1 cellular context compared by ENCODE assay signal in genomic region chr18:35497334-35498197, GRCh38.
TF ChIP-seq lines count a peak whose summit lies in the region.

Gene INO80C (minus strand): TSS chr18:35497960. CDS start chr18:35497874, 86 bp downstream.

TF ChIP-seq in HepG2, 621 proteins besides CTCF, POLR2A, EP300 and RAD21 (continued from another document and continues in another):
- TF ChIP-seq, protein P1, sequence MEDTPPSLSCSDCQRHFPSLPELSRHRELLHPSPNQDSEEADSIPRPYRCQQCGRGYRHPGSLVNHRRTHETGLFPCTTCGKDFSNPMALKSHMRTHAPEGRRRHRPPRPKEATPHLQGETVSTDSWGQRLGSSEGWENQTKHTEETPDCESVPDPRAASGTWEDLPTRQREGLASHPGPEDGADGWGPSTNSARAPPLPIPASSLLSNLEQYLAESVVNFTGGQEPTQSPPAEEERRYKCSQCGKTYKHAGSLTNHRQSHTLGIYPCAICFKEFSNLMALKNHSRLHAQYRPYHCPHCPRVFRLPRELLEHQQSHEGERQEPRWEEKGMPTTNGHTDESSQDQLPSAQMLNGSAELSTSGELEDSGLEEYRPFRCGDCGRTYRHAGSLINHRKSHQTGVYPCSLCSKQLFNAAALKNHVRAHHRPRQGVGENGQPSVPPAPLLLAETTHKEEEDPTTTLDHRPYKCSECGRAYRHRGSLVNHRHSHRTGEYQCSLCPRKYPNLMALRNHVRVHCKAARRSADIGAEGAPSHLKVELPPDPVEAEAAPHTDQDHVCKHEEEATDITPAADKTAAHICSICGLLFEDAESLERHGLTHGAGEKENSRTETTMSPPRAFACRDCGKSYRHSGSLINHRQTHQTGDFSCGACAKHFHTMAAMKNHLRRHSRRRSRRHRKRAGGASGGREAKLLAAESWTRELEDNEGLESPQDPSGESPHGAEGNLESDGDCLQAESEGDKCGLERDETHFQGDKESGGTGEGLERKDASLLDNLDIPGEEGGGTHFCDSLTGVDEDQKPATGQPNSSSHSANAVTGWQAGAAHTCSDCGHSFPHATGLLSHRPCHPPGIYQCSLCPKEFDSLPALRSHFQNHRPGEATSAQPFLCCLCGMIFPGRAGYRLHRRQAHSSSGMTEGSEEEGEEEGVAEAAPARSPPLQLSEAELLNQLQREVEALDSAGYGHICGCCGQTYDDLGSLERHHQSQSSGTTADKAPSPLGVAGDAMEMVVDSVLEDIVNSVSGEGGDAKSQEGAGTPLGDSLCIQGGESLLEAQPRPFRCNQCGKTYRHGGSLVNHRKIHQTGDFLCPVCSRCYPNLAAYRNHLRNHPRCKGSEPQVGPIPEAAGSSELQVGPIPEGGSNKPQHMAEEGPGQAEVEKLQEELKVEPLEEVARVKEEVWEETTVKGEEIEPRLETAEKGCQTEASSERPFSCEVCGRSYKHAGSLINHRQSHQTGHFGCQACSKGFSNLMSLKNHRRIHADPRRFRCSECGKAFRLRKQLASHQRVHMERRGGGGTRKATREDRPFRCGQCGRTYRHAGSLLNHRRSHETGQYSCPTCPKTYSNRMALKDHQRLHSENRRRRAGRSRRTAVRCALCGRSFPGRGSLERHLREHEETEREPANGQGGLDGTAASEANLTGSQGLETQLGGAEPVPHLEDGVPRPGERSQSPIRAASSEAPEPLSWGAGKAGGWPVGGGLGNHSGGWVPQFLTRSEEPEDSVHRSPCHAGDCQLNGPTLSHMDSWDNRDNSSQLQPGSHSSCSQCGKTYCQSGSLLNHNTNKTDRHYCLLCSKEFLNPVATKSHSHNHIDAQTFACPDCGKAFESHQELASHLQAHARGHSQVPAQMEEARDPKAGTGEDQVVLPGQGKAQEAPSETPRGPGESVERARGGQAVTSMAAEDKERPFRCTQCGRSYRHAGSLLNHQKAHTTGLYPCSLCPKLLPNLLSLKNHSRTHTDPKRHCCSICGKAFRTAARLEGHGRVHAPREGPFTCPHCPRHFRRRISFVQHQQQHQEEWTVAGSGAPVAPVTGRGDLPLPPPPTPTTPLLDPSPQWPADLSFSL (CRISPR knock-in tag; IDR thresholded peaks at IDR 0.05) = no peak
- peak; percentile 47; the same call in 1 of the 2 replicates for TF ChIP-seq ZNF331 (CRISPR knock-in tag; IDR thresholded peaks at IDR 0.05)
- TF ChIP-seq ZNF335 (CRISPR knock-in tag; IDR thresholded peaks at IDR 0.05) = peak; percentile 90
- 0 out of 2 replicates have a peak, but pooled peaks have one; percentile 32 for TF ChIP-seq HBP1 (CRISPR knock-in tag; IDR thresholded peaks at IDR 0.05; ENCODE audit: low read depth)
- 0 out of 2 replicates have a peak, but pooled peaks have one; percentile 30 for TF ChIP-seq ATF3 (CRISPR knock-in tag; IDR thresholded peaks at IDR 0.05)
- TF ChIP-seq SP1 (IDR thresholded peaks at IDR 0.05) = no peak
- TF ChIP-seq SP1 (CRISPR knock-in tag; IDR thresholded peaks at IDR 0.05) = peak; percentile 65; the same call in 1 of the 2 replicates
- TF ChIP-seq ZNF207 (IDR thresholded peaks at IDR 0.05; ENCODE audit: borderline replicate concordance) = no peak
- TF ChIP-seq MAX (IDR thresholded peaks at IDR 0.05) = peak; percentile 94
- TF ChIP-seq HMG20A (CRISPR knock-in tag; IDR thresholded peaks at IDR 0.05; ENCODE audit: borderline replicate concordance) = no peak
- TF ChIP-seq ZBTB3 (CRISPR knock-in tag; IDR thresholded peaks at IDR 0.05; ENCODE audit: borderline replicate concordance, low read depth) = peak; percentile 76; the same call in 1 of the 2 replicates
- TF ChIP-seq STAG1 (CRISPR knock-in tag; IDR thresholded peaks at IDR 0.05) = 0 out of 2 replicates have a peak, but pooled peaks have one; percentile 1
- peak; percentile 92 for TF ChIP-seq HDAC1 (CRISPR knock-in tag; IDR thresholded peaks at IDR 0.05)
- TF ChIP-seq GRHL1 (CRISPR knock-in tag; conservative IDR thresholded peaks at IDR 0.05) = no peak
- TF ChIP-seq ZNF230 (CRISPR knock-in tag; IDR thresholded peaks at IDR 0.05) = peak; percentile 46; the same call in 1 of the 2 replicates
- peak; percentile 81 for TF ChIP-seq ARID3A (IDR thresholded peaks at IDR 0.05; ENCODE audit: low read depth, low read length)
- no peak for TF ChIP-seq TMF1 (CRISPR knock-in tag; IDR thresholded peaks at IDR 0.05; ENCODE audit: low read depth)
- peak; percentile 85 for TF ChIP-seq THAP9 (CRISPR knock-in tag; IDR thresholded peaks at IDR 0.05; ENCODE audit: borderline replicate concordance)
- TF ChIP-seq MED13 (CRISPR knock-in tag; IDR thresholded peaks at IDR 0.05) = peak; percentile 54; the same call in 1 of the 2 replicates
- TF ChIP-seq CBX1 (IDR thresholded peaks at IDR 0.05; ENCODE audit: low read depth) = no peak
- no peak for TF ChIP-seq PTBP1 (IDR thresholded peaks at IDR 0.05; ENCODE audit: low read depth, low read length, poor library complexity, severe bottlenecking)
- TF ChIP-seq, protein P2, sequence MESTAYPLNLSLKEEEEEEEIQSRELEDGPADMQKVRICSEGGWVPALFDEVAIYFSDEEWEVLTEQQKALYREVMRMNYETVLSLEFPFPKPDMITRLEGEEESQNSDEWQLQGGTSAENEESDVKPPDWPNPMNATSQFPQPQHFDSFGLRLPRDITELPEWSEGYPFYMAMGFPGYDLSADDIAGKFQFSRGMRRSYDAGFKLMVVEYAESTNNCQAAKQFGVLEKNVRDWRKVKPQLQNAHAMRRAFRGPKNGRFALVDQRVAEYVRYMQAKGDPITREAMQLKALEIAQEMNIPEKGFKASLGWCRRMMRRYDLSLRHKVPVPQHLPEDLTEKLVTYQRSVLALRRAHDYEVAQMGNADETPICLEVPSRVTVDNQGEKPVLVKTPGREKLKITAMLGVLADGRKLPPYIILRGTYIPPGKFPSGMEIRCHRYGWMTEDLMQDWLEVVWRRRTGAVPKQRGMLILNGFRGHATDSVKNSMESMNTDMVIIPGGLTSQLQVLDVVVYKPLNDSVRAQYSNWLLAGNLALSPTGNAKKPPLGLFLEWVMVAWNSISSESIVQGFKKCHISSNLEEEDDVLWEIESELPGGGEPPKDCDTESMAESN (CRISPR knock-in tag; conservative IDR thresholded peaks at IDR 0.05) = peak; percentile 88
- no peak; the same call in 1 of the 2 replicates for TF ChIP-seq ZNF629 (CRISPR knock-in tag; conservative IDR thresholded peaks at IDR 0.05)
- peak; percentile 23; the same call in 1 of the 2 replicates for TF ChIP-seq SATB2 (CRISPR knock-in tag; IDR thresholded peaks at IDR 0.05)
- TF ChIP-seq CSRNP1 (CRISPR knock-in tag; IDR thresholded peaks at IDR 0.05) = peak; percentile 94
- no peak for TF ChIP-seq ATF5 (CRISPR knock-in tag; IDR thresholded peaks at IDR 0.05; ENCODE audit: low read depth)
- peak; percentile 88 for TF ChIP-seq AGO2 (optimal IDR thresholded peaks at IDR 0.05; ENCODE audit: low read depth, low read length)
- TF ChIP-seq NFKB2 (CRISPR knock-in tag; IDR thresholded peaks at IDR 0.05; ENCODE audit: borderline replicate concordance) = peak; percentile 90
- TF ChIP-seq ZNF724P (CRISPR knock-in tag; IDR thresholded peaks at IDR 0.05; ENCODE audit: borderline replicate concordance) = no peak
- 0 out of 2 replicates have a peak, but pooled peaks have one; percentile 19 for TF ChIP-seq TRIM24 (CRISPR knock-in tag; IDR thresholded peaks at IDR 0.05)
- TF ChIP-seq ETS1 (CRISPR knock-in tag; IDR thresholded peaks at IDR 0.05) = no peak
- peak; percentile 91 for TF ChIP-seq GABPB1 (CRISPR knock-in tag; IDR thresholded peaks at IDR 0.05)
- no peak for TF ChIP-seq ARHGAP35 (CRISPR knock-in tag; IDR thresholded peaks at IDR 0.05; ENCODE audit: borderline replicate concordance)
- TF ChIP-seq, protein P3, sequence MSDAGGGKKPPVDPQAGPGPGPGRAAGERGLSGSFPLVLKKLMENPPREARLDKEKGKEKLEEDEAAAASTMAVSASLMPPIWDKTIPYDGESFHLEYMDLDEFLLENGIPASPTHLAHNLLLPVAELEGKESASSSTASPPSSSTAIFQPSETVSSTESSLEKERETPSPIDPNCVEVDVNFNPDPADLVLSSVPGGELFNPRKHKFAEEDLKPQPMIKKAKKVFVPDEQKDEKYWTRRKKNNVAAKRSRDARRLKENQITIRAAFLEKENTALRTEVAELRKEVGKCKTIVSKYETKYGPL (CRISPR knock-in tag; IDR thresholded peaks at IDR 0.05) = no peak
- peak; percentile 87 for TF ChIP-seq HIVEP1 (CRISPR knock-in tag; IDR thresholded peaks at IDR 0.05)
- no peak; the same call in 1 of the 2 replicates for TF ChIP-seq SNAI1 (CRISPR knock-in tag; IDR thresholded peaks at IDR 0.05; ENCODE audit: borderline replicate concordance)
